In genomic region chr6:70843328-70843918, GRCh38 we compare ENCODE assay signal across 1 cellular context.
TF ChIP-seq lines count a peak whose summit lies in the region.

No MANE protein-coding gene starts in this region.

TF ChIP-seq in GM23338, 12 proteins besides CTCF, POLR2A, EP300 and RAD21 (continued from another document):
- TF ChIP-seq ZNF462 (CRISPR knock-in tag; IDR thresholded peaks at IDR 0.05) = no peak
- no peak for TF ChIP-seq JUNB (IDR thresholded peaks at IDR 0.05; ENCODE audit: unreplicated experiment)
- TF ChIP-seq, protein P1, sequence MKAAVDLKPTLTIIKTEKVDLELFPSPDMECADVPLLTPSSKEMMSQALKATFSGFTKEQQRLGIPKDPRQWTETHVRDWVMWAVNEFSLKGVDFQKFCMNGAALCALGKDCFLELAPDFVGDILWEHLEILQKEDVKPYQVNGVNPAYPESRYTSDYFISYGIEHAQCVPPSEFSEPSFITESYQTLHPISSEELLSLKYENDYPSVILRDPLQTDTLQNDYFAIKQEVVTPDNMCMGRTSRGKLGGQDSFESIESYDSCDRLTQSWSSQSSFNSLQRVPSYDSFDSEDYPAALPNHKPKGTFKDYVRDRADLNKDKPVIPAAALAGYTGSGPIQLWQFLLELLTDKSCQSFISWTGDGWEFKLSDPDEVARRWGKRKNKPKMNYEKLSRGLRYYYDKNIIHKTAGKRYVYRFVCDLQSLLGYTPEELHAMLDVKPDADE (IDR thresholded peaks at IDR 0.05) = no peak
- no peak for TF ChIP-seq ZNF114 (CRISPR knock-in tag; IDR thresholded peaks at IDR 0.05)
- no peak for TF ChIP-seq EZH2 (IDR thresholded peaks at IDR 0.05; ENCODE audit: low read depth, unreplicated experiment)
- TF ChIP-seq NANOG (IDR thresholded peaks at IDR 0.05; ENCODE audit: borderline replicate concordance) = no peak
- no peak for TF ChIP-seq CREB1 (CRISPR knock-in tag; IDR thresholded peaks at IDR 0.05; ENCODE audit: low read depth)
- TF ChIP-seq STAT1 (IDR thresholded peaks at IDR 0.05; ENCODE audit: unreplicated experiment) = no peak
TF ChIP-seq in GM23338: peak in this region for 0.
